ENCODE assay signal across 1 cellular context in genomic region chr7:118839544-118839943, GRCh38.
TF ChIP-seq lines count a peak whose summit lies in the region.

No MANE protein-coding gene starts in this region.

TF ChIP-seq in GM23338, 12 proteins besides CTCF, POLR2A, EP300 and RAD21 (continued from another document):
- no peak for TF ChIP-seq NANOG (IDR thresholded peaks at IDR 0.05; ENCODE audit: borderline replicate concordance)
- no peak for TF ChIP-seq REST (IDR thresholded peaks at IDR 0.05; ENCODE audit: unreplicated experiment)
- TF ChIP-seq CREB1 (CRISPR knock-in tag; IDR thresholded peaks at IDR 0.05; ENCODE audit: low read depth): no peak
- TF ChIP-seq EZH2phosphoT487 (IDR thresholded peaks at IDR 0.05; ENCODE audit: unreplicated experiment): no peak
- no peak for TF ChIP-seq EZH2 (IDR thresholded peaks at IDR 0.05; ENCODE audit: low read depth, unreplicated experiment)
